ENCODE assay signal across 3 cellular contexts in the genomic region with DNA sequence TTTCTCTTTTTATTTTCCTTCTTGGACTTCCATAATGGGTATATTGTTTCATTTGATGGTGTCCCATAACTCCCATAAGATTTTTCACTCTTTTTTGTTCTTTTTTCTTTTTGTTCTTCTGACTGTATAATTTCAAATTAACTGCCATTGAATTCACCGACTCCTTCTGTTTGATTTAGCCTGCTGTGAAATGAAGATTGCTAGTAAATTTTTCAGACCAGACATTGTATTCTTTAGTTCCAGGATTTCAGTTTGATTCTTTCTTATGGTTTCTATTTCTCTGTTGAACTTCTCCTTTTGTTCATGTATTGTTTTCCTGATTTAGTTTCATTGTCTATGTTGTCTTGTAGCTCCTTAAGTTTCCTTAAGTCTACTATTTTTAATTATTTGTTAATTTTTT.
TF ChIP-seq lines count a peak whose summit lies in the region.

No MANE protein-coding gene starts in this region.

TF ChIP-seq in HepG2, 621 proteins besides CTCF, POLR2A, EP300 and RAD21 (continued from another document):
- TF ChIP-seq ZNF160 (CRISPR knock-in tag; IDR thresholded peaks at IDR 0.05) (peak; percentile 99), SMAD3 (CRISPR knock-in tag; IDR thresholded peaks at IDR 0.05) (no peak)

TF ChIP-seq in HCT116, 20 proteins besides CTCF, POLR2A, EP300 and RAD21 (continued from another document):
- TF ChIP-seq CBX3 (IDR thresholded peaks at IDR 0.05; ENCODE audit: low read depth) (0 out of 2 replicates have a peak, but pooled peaks have one; percentile 33), SRF (IDR thresholded peaks at IDR 0.05; ENCODE audit: low read depth) (no peak), EGR1 (IDR thresholded peaks at IDR 0.05; ENCODE audit: low read depth) (no peak)
- TF ChIP-seq, protein P1, sequence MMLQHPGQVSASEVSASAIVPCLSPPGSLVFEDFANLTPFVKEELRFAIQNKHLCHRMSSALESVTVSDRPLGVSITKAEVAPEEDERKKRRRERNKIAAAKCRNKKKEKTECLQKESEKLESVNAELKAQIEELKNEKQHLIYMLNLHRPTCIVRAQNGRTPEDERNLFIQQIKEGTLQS (IDR thresholded peaks at IDR 0.05) = no peak
- TF ChIP-seq, protein P2, sequence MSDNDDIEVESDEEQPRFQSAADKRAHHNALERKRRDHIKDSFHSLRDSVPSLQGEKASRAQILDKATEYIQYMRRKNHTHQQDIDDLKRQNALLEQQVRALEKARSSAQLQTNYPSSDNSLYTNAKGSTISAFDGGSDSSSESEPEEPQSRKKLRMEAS (IDR thresholded peaks at IDR 0.05) = no peak

TF ChIP-seq in K562, 482 proteins besides CTCF, POLR2A, EP300 and RAD21:
- TF ChIP-seq NFRKB (IDR thresholded peaks at IDR 0.05; ENCODE audit: low read depth) = no peak
- TF ChIP-seq CBX3 (IDR thresholded peaks at IDR 0.05; ENCODE audit: borderline replicate concordance in 1 of 2, low read length in 2 of 2) = peak in 1 of 2 experiments; percentile 87; a peak in 2 of 3 replicates
- TF ChIP-seq ZFP1 (CRISPR knock-in tag; IDR thresholded peaks at IDR 0.05) = no peak
- peak; percentile 67; the same call in 1 of the 2 replicates for TF ChIP-seq TRIM28 (IDR thresholded peaks at IDR 0.05)
- TF ChIP-seq NUFIP1 (IDR thresholded peaks at IDR 0.05; ENCODE audit: partially characterized antibody) = no peak
